In genomic region chr16:14286381-14287230, GRCh38 we compare ENCODE assay signal across 8 cellular contexts.
DNase-seq lines count a peak whose midpoint lies in the region; ATAC-seq and TF ChIP-seq lines count a peak whose summit lies in the region.

No MANE protein-coding gene starts in this region.

- no peaks in the 10 kb centered on the region for H3K79me1 ChIP-seq in H9 (ENCODE audit: insufficient read depth, low read depth, low read length, poor library complexity, severe bottlenecking)

- no peaks in the 10 kb centered on the region for H3K27me3 ChIP-seq in H9 (ENCODE audit: insufficient read depth, low read length)

- H4K20me1 ChIP-seq in H9 (ENCODE audit: control insufficient read depth, insufficient read depth, insufficient read length): no peaks in the 10 kb centered on the region

- H2BK120ac ChIP-seq in H9 (ENCODE audit: low read depth, low read length, poor library complexity, severe bottlenecking): no peak overlapping the region

- no peak overlapping the region for H3K27ac ChIP-seq in H9 (ENCODE audit: insufficient read length, low read depth, low read length)

- ATAC-seq in T-helper 17 cell (peak; percentile 35), HG03135 (IDR thresholded peaks at IDR 0.05; ENCODE audit: unreplicated experiment) (no peak)
- peak; percentile 13 to 16 for ATAC-seq in naive thymus-derived CD8-positive, alpha-beta T cell

- H2BK20ac ChIP-seq in H9 (ENCODE audit: low read depth, low read length, poor library complexity, severe bottlenecking): no peak overlapping the region

- no peak overlapping the region for H3T11ph ChIP-seq in H9 (ENCODE audit: low read length)

- no peak overlapping the region for H3K23ac ChIP-seq in H9 (ENCODE audit: insufficient read length, low read depth, low read length)

- H3K9me3 ChIP-seq in H9 (ENCODE audit: control insufficient read depth, low read depth, low read length) (no peaks in the 10 kb centered on the region), T-helper 17 cell (ENCODE audit: control insufficient read depth, low read length, poor library complexity, severe bottlenecking) (no peaks in the 10 kb centered on the region)

- H3K4ac ChIP-seq in H9 (ENCODE audit: low read depth, low read length): no peak overlapping the region

- H4K91ac ChIP-seq in H9 (ENCODE audit: insufficient read length, low read depth, low read length): no peak overlapping the region

- no peak overlapping the region for H2BK12ac ChIP-seq in H9 (ENCODE audit: insufficient read length, low read depth, low read length)

- no peak for DNase-seq in GM10248 (ENCODE audit: extremely low spot score)
- DNase-seq in H9: peak; percentile 64
- peak in 2 of 3 donors; percentile 23 to 26 for DNase-seq in T-helper 17 cell
- DNase-seq in epithelial cell of esophagus (ENCODE audit: low read depth): no peak
- peak in 4 of 10 donors; percentile 25 to 71 (median 34) for DNase-seq in naive thymus-derived CD8-positive, alpha-beta T cell
- DNase-seq in stimulated activated CD8-positive, alpha-beta memory T cell treated with anti-CD3 and anti-CD28 coated beads, Interleukin-4, amount 100 ng/mL, for 48 hours: no peak
- no peak for DNase-seq in GM03348 (ENCODE audit: low spot score)

- CTCF ChIA-PET in GM10248 (lab: Yijun Ruan, JAX): interaction anchor here (1.0 to 3.6 kb wide), 17 partner anchors 8 to 368 kb away, joined by 3 to 21 read pairs (median 6); partner anchors contain the start of gene ERCC4

- peak overlapping the region; percentile 84 for H3K4me3 ChIP-seq in epithelial cell of esophagus (ENCODE audit: low read length)

- no peak overlapping the region for H2BK5ac ChIP-seq in H9 (ENCODE audit: insufficient read length, low read length)

- H3K9ac ChIP-seq in H9 (ENCODE audit: extremely low read depth, insufficient read length, low read length): no peak overlapping the region

- H3K18ac ChIP-seq in H9 (ENCODE audit: insufficient read length, low read depth, low read length): peak overlapping the region; percentile 1

- no CpG with 5 or more reads among the region's 31 CpGs for WGBS in H9 (ENCODE audit: extremely low coverage, insufficient read length, low lambda C conversion rate)

- H3K4me2 ChIP-seq in H9 (ENCODE audit: insufficient read depth, insufficient read length, low read length): peak overlapping the region; percentile 94

- no peak overlapping the region for H3K56ac ChIP-seq in H9 (ENCODE audit: insufficient read length, low read depth, low read length)

- H3K4me1 Mint-ChIP-seq in H9 (peaks cover 28 to 31% of the 10 kb centered on the region in 2 experiments), T-helper 17 cell (peaks cover 13% of the 10 kb centered on the region)
- H3K4me1 Mint-ChIP-seq in naive thymus-derived CD8-positive, alpha-beta T cell: peaks cover 10 to 24% (median 22%) of the 10 kb centered on the region in 4 donors

- H2AK5ac ChIP-seq in H9 (ENCODE audit: insufficient read length, low read length): no peak overlapping the region

- H3K36me3 Mint-ChIP-seq in H9 (ENCODE audit: insufficient read depth in 1 of 3, low read depth in 3 of 3) (peaks cover 0 to 5% (median 2%) of the 10 kb centered on the region in 3 experiments; a peak in 5 of 7 replicates), T-helper 17 cell (ENCODE audit: low read depth) (no peaks in the 10 kb centered on the region)
- H3K36me3 Mint-ChIP-seq in naive thymus-derived CD8-positive, alpha-beta T cell: peaks cover 0 to 12% (median 2%) of the 10 kb centered on the region in 3 donors

- H3K27me3 Mint-ChIP-seq in H9 (ENCODE audit: low read depth) (peaks cover 9% of the 10 kb centered on the region), T-helper 17 cell (no peaks in the 10 kb centered on the region)
- peaks cover 0 to 3% (median 0%) of the 10 kb centered on the region in 5 donors for H3K27me3 Mint-ChIP-seq in naive thymus-derived CD8-positive, alpha-beta T cell

- H3K27ac Mint-ChIP-seq in H9 (peak overlapping the region in 1 of 3 experiments; percentile 55; a peak in 1 of 7 replicates), T-helper 17 cell (peak overlapping the region; percentile 92)
- H3K27ac Mint-ChIP-seq in naive thymus-derived CD8-positive, alpha-beta T cell: peak overlapping the region; percentile 67 to 98 (median 86)

- H3K4me1 ChIP-seq in H9 (ENCODE audit: insufficient read depth, low read length): peaks cover 8% of the 10 kb centered on the region; the same call in 1 of the 2 replicates

- peaks cover 4 to 6% of the 10 kb centered on the region in 2 experiments for H3K9me3 Mint-ChIP-seq in H9
- H3K9me3 Mint-ChIP-seq in naive thymus-derived CD8-positive, alpha-beta T cell: peaks cover 5 to 23% (median 15%) of the 10 kb centered on the region in 9 donors

- H3K4me3 Mint-ChIP-seq in H9 (peak overlapping the region; percentile 84 to 87), T-helper 17 cell (peak overlapping the region; percentile 75)
- H3K4me3 Mint-ChIP-seq in naive thymus-derived CD8-positive, alpha-beta T cell: peak overlapping the region; percentile 71 to 97 (median 92)

- peak; percentile 51 for TF ChIP-seq CTCF in GM10248 (IDR thresholded peaks at IDR 0.05; ENCODE audit: control extremely low read depth, extremely low read depth, low read depth, missing control alignments)
- TF ChIP-seq CTCF in H9 (conservative IDR thresholded peaks at IDR 0.05): no peak
- no peak for TF ChIP-seq CTCF in epithelial cell of esophagus (IDR thresholded peaks at IDR 0.05; ENCODE audit: insufficient read depth, low read depth, low read length, missing control alignments)

- H4K8ac ChIP-seq in H9 (replicated peaks; ENCODE audit: insufficient read length, low read depth, low read length): no peak overlapping the region

- peaks cover 13% of the 10 kb centered on the region for H3K23me2 ChIP-seq in H9 (ENCODE audit: insufficient read length, low read depth, low read length, poor library complexity, severe bottlenecking)

- H3K79me2 ChIP-seq in H9 (ENCODE audit: insufficient read depth, low read length): no peaks in the 10 kb centered on the region

- H2BK15ac ChIP-seq in H9 (ENCODE audit: low read depth, low read length): no peak overlapping the region

- H4K5ac ChIP-seq in H9 (ENCODE audit: insufficient read length, low read depth, low read length): no peak overlapping the region

- peak overlapping the region; percentile 76 for H2AFZ ChIP-seq in H9 (ENCODE audit: low read length)

- POLR2A ChIA-PET in GM10248 (lab: Yijun Ruan, JAX): interaction anchor here (0.7 to 1.3 kb wide), 5 partner anchors 13 to 316 kb away, joined by 3 to 11 read pairs (median 5); no protein-coding TSS in a partner anchor
- POLR2A ChIA-PET in naive thymus-derived CD8-positive, alpha-beta T cell (lab: Charles Lee): interaction anchor here (1.1 to 3.0 kb wide), 10 partner anchors 9 to 367 kb away, joined by 3 to 24 read pairs (median 8); partner anchors contain the start of genes BFAR, ERCC4 and PARN

- peak overlapping the region; percentile 17 for H3K14ac ChIP-seq in H9 (ENCODE audit: insufficient read depth, low read length)

Comparison
In these comparisons a context has a peak if more than half of its experiments do, and no peak if none do; other contexts are left out.
1. DNase-seq: peak in H9 (single experiment) and T-helper 17 cell (2 of 3); none in GM10248 (single experiment), epithelial cell of esophagus (single experiment), stimulated activated CD8-positive, alpha-beta memory T cell treated with anti-CD3 and anti-CD28 coated beads, Interleukin-4, amount 100 ng/mL, for 48 hours (single experiment) and GM03348 (single experiment).
2. Peak in every context shown above with its lines, with median percentiles within 50 percentile points of each other: H3K4me3 Mint-ChIP-seq.